ENCODE assay signal across 1 cellular context in the genomic region with DNA sequence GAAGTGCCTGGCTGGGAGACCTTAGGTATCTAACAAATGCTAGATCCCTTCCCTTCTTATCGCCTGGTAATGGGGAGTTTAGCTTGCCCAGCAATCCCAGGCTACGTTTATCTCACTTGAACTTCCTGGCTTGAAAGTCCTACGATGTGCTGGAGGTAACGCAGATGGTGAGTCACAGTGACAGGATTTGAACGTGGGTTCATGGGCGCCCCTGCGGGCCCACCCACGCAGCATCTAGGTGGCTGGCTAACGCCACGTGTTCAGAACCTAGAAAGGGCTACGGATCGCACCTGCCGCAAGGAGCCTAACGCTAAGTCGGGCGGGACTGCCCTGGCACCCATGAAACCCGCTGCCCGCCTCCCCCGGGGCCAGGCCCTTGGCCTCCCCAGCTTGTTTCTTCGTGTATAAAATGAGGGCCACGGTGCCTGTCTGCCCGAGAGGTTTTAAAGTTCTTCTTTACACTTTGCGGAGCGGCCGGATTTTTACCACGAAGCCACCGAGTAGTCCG.
A peak's percentile ranks its signal among the peaks of the same experiment; 100 is the strongest.
TF ChIP-seq lines count a peak whose summit lies in the region.

No MANE protein-coding gene starts in this region.

TF ChIP-seq in HepG2, 621 proteins besides CTCF, POLR2A, EP300 and RAD21 (continued from another document and continues in another):
- no peak for TF ChIP-seq JUND (CRISPR knock-in tag; IDR thresholded peaks at IDR 0.05)
- no peak for TF ChIP-seq ZNF672 (CRISPR knock-in tag; IDR thresholded peaks at IDR 0.05)
- no peak for TF ChIP-seq MLXIP (CRISPR knock-in tag; IDR thresholded peaks at IDR 0.05; ENCODE audit: borderline replicate concordance)
- TF ChIP-seq HOXA3 (CRISPR knock-in tag; IDR thresholded peaks at IDR 0.05) = no peak
- TF ChIP-seq THAP8 (CRISPR knock-in tag; IDR thresholded peaks at IDR 0.05; ENCODE audit: borderline replicate concordance) = no peak
- no peak for TF ChIP-seq ZNF569 (CRISPR knock-in tag; IDR thresholded peaks at IDR 0.05; ENCODE audit: borderline replicate concordance)
- TF ChIP-seq ZNF510 (CRISPR knock-in tag; IDR thresholded peaks at IDR 0.05; ENCODE audit: low read depth) = no peak
- no peak for TF ChIP-seq EHMT2 (IDR thresholded peaks at IDR 0.05; ENCODE audit: borderline replicate concordance, low read depth, low read length)
- no peak for TF ChIP-seq ZNF776 (CRISPR knock-in tag; IDR thresholded peaks at IDR 0.05)
- no peak for TF ChIP-seq AHR (CRISPR knock-in tag; IDR thresholded peaks at IDR 0.05)
- no peak for TF ChIP-seq XBP1 (CRISPR knock-in tag; IDR thresholded peaks at IDR 0.05)
- TF ChIP-seq ZNF503 (CRISPR knock-in tag; IDR thresholded peaks at IDR 0.05) = no peak
- TF ChIP-seq NCOA5 (CRISPR knock-in tag; IDR thresholded peaks at IDR 0.05) = no peak
- TF ChIP-seq, protein P1, sequence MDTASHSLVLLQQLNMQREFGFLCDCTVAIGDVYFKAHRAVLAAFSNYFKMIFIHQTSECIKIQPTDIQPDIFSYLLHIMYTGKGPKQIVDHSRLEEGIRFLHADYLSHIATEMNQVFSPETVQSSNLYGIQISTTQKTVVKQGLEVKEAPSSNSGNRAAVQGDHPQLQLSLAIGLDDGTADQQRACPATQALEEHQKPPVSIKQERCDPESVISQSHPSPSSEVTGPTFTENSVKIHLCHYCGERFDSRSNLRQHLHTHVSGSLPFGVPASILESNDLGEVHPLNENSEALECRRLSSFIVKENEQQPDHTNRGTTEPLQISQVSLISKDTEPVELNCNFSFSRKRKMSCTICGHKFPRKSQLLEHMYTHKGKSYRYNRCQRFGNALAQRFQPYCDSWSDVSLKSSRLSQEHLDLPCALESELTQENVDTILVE (CRISPR knock-in tag; IDR thresholded peaks at IDR 0.05) = no peak
- TF ChIP-seq IKZF1 (IDR thresholded peaks at IDR 0.05) = no peak
- no peak for TF ChIP-seq ONECUT2 (CRISPR knock-in tag; IDR thresholded peaks at IDR 0.05)
- no peak for TF ChIP-seq ZBTB49 (CRISPR knock-in tag; IDR thresholded peaks at IDR 0.05; ENCODE audit: borderline replicate concordance)
- 0 out of 2 replicates have a peak, but pooled peaks have one; percentile 27 for TF ChIP-seq SNAPC2 (CRISPR knock-in tag; IDR thresholded peaks at IDR 0.05)
- no peak for TF ChIP-seq PTBP1 (IDR thresholded peaks at IDR 0.05; ENCODE audit: low read depth, low read length, poor library complexity, severe bottlenecking)
- no peak for TF ChIP-seq ZNF557 (CRISPR knock-in tag; IDR thresholded peaks at IDR 0.05)
- no peak for TF ChIP-seq MTA3 (CRISPR knock-in tag; IDR thresholded peaks at IDR 0.05)
- no peak for TF ChIP-seq RORA (CRISPR knock-in tag; IDR thresholded peaks at IDR 0.05)
- TF ChIP-seq DMAP1 (CRISPR knock-in tag; IDR thresholded peaks at IDR 0.05) = peak; percentile 80
- no peak for TF ChIP-seq ZNF530 (CRISPR knock-in tag; IDR thresholded peaks at IDR 0.05; ENCODE audit: low read depth)
- TF ChIP-seq ATF6 (CRISPR knock-in tag; conservative IDR thresholded peaks at IDR 0.05) = no peak
- TF ChIP-seq, protein P2, sequence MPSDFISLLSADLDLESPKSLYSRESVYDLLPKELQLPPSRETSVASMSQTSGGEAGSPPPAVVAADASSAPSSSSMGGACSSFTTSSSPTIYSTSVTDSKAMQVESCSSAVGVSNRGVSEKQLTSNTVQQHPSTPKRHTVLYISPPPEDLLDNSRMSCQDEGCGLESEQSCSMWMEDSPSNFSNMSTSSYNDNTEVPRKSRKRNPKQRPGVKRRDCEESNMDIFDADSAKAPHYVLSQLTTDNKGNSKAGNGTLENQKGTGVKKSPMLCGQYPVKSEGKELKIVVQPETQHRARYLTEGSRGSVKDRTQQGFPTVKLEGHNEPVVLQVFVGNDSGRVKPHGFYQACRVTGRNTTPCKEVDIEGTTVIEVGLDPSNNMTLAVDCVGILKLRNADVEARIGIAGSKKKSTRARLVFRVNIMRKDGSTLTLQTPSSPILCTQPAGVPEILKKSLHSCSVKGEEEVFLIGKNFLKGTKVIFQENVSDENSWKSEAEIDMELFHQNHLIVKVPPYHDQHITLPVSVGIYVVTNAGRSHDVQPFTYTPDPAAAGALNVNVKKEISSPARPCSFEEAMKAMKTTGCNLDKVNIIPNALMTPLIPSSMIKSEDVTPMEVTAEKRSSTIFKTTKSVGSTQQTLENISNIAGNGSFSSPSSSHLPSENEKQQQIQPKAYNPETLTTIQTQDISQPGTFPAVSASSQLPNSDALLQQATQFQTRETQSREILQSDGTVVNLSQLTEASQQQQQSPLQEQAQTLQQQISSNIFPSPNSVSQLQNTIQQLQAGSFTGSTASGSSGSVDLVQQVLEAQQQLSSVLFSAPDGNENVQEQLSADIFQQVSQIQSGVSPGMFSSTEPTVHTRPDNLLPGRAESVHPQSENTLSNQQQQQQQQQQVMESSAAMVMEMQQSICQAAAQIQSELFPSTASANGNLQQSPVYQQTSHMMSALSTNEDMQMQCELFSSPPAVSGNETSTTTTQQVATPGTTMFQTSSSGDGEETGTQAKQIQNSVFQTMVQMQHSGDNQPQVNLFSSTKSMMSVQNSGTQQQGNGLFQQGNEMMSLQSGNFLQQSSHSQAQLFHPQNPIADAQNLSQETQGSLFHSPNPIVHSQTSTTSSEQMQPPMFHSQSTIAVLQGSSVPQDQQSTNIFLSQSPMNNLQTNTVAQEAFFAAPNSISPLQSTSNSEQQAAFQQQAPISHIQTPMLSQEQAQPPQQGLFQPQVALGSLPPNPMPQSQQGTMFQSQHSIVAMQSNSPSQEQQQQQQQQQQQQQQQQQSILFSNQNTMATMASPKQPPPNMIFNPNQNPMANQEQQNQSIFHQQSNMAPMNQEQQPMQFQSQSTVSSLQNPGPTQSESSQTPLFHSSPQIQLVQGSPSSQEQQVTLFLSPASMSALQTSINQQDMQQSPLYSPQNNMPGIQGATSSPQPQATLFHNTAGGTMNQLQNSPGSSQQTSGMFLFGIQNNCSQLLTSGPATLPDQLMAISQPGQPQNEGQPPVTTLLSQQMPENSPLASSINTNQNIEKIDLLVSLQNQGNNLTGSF (CRISPR knock-in tag; IDR thresholded peaks at IDR 0.05) = no peak
- TF ChIP-seq HNRNPK (IDR thresholded peaks at IDR 0.05; ENCODE audit: low read depth, low read length, poor library complexity, severe bottlenecking) = no peak
- TF ChIP-seq GLI4 (CRISPR knock-in tag; IDR thresholded peaks at IDR 0.05; ENCODE audit: borderline replicate concordance) = no peak
- TF ChIP-seq NR0B2 (CRISPR knock-in tag; IDR thresholded peaks at IDR 0.05) = no peak; the same call in 1 of the 2 replicates
- TF ChIP-seq, protein P3, sequence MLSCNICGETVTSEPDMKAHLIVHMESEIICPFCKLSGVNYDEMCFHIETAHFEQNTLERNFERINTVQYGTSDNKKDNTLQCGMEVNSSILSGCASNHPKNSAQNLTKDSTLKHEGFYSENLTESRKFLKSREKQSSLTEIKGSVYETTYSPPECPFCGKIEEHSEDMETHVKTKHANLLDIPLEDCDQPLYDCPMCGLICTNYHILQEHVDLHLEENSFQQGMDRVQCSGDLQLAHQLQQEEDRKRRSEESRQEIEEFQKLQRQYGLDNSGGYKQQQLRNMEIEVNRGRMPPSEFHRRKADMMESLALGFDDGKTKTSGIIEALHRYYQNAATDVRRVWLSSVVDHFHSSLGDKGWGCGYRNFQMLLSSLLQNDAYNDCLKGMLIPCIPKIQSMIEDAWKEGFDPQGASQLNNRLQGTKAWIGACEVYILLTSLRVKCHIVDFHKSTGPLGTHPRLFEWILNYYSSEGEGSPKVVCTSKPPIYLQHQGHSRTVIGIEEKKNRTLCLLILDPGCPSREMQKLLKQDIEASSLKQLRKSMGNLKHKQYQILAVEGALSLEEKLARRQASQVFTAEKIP (CRISPR knock-in tag; IDR thresholded peaks at IDR 0.05; ENCODE audit: borderline replicate concordance) = no peak
- TF ChIP-seq TBX3 (IDR thresholded peaks at IDR 0.05; ENCODE audit: borderline replicate concordance) = no peak
- peak; percentile 29; the same call in 1 of the 2 replicates for TF ChIP-seq USF2 (IDR thresholded peaks at IDR 0.05; ENCODE audit: low read depth, low read length)
- TF ChIP-seq USF2 (CRISPR knock-in tag; IDR thresholded peaks at IDR 0.05; ENCODE audit: borderline replicate concordance) = peak; percentile 36; the same call in 1 of the 2 replicates
- no peak for TF ChIP-seq NFKBIZ (CRISPR knock-in tag; IDR thresholded peaks at IDR 0.05)
- TF ChIP-seq TAF1 (CRISPR knock-in tag; IDR thresholded peaks at IDR 0.05) = no peak
- TF ChIP-seq ZSCAN12 (CRISPR knock-in tag; IDR thresholded peaks at IDR 0.05) = no peak
- no peak for TF ChIP-seq ZNF891 (CRISPR knock-in tag; IDR thresholded peaks at IDR 0.05)
- TF ChIP-seq ZNF30 (CRISPR knock-in tag; IDR thresholded peaks at IDR 0.05) = no peak
